In genomic region chr12:25675808-25676207, GRCh38 we compare ENCODE assay signal across 1 cellular context.
TF ChIP-seq lines count a peak whose summit lies in the region.

No MANE protein-coding gene starts in this region.

TF ChIP-seq in IMR-90, 13 proteins besides CTCF, POLR2A, EP300 and RAD21 (continued from another document):
- TF ChIP-seq ELK1 (IDR thresholded peaks at IDR 0.05; ENCODE audit: borderline replicate concordance, low read depth, low read length) = no peak
- TF ChIP-seq MXI1 (IDR thresholded peaks at IDR 0.05; ENCODE audit: borderline replicate concordance, low read depth, low read length) = no peak
